In the genomic region with DNA sequence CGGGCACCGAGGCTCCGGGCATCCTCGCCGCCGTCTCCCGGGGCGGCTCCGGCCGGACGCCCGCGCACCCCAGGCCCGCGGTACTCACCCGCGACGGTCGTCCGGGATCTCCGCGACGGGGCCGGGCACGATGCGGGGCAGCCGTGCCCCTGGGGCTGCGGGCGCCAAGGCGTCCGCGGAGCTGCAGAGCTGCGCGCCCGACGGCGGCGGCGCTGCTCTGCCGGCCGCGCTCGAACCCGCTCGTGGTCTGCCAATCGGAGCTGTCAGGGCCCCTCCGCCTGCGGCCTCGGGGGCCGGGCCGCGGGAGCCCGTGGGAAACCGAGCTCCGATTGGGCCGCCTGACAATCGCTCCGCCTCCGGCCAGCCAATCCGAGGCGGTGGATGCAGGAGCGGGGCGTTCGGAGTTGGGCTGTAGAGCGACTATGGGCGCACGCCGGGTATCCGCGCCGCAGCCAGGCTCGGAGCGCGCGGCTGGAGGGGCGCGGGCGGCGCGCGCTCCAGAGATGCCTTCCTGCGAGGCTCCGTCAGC, we compare ENCODE assay signal across 8 cellular contexts.
DNase-seq lines count a peak whose midpoint lies in the region; ATAC-seq, FAIRE-seq and TF ChIP-seq lines count a peak whose summit lies in the region.

No MANE protein-coding gene starts in this region.

- H3K4me2 ChIP-seq in HepG2 (ENCODE audit: low read depth, low read length), result no peak overlapping the region

- WGBS in liver, result 52% methylated on average over 83 of the region's 83 CpGs
- WGBS in HepG2 (ENCODE audit: low lambda C conversion rate), result 96% methylated on average over 36 of the region's 83 CpGs
- WGBS in right lobe of liver (ENCODE audit: insufficient coverage, low coverage, low lambda C conversion rate, missing lambda C conversion rate), result 20% methylated on average over 2 of the region's 83 CpGs

- ATAC-seq in HepG2 (no peak), HG03064 (IDR thresholded peaks at IDR 0.05; ENCODE audit: low read depth, unreplicated experiment) (peak; percentile 84), right lobe of liver (peak; percentile 80 to 90 (median 87))

- peaks cover 2 to 17% (median 6%) of the 10 kb centered on the region in 4 donors for H3K4me1 ChIP-seq in liver (ENCODE audit: control insufficient read depth in 4 of 4, insufficient read depth in 4 of 4, low read length in 3 of 4)
- no peaks in the 10 kb centered on the region for H3K4me1 ChIP-seq in HepG2 (ENCODE audit: insufficient read depth, low read length)
- H3K4me1 ChIP-seq in right lobe of liver, result no peaks in the 10 kb centered on the region

- TF ChIP-seq POLR2A in HepG2 (IDR thresholded peaks at IDR 0.05; ENCODE audit: insufficient read depth in 1 of 2, low read depth in 2 of 2, low read length in 2 of 2) (no peak), right lobe of liver (IDR thresholded peaks at IDR 0.05) (no peak)

- DNase-seq in HepG2 (ENCODE audit: low spot score) (no peak), NCI-H2171 treated with DMSO at 0.1 percent for 48 hours (lab: John Stamatoyannopoulos, UW) (peak; percentile 95), dedifferentiated amniotic fluid mesenchymal stem cell (ENCODE audit: extremely low spot score) (peak; percentile 83), right lobe of liver (peak; percentile 73 to 85 (median 79))
- peak; percentile 86 for DNase-seq in activated CD4-positive, alpha-beta T cell treated with anti-CD3 and anti-CD28 coated beads, Interleukin-2, amount 50 U/mL, for 1 hour
- DNase-seq in stimulated activated CD4-positive, alpha-beta T cell treated with anti-CD3 and anti-CD28 coated beads, Interleukin-4, amount 100 ng/mL, for 24 hours, result peak; percentile 92

- H3K4me3 ChIP-seq in liver (ENCODE audit: low read depth in 1 of 3, low read length in 3 of 3) (peak overlapping the region; percentile 42 to 68 (median 50)), HepG2 (replicated peaks in 1 of 3; ENCODE audit: insufficient read depth in 1 of 3, low read depth in 2 of 3, low read length in 3 of 3) (no peak overlapping the region), right lobe of liver (peak overlapping the region; percentile 51 to 58 (median 53))

- no TSS peak for BruUV-seq in HepG2 (replicated peaks; lab: Mats Ljungman, UMichigan)

- H3K9me3 ChIP-seq in liver (ENCODE audit: control insufficient read depth in 4 of 4, low read length in 3 of 4) (no peaks in the 10 kb centered on the region), HepG2 (ENCODE audit: low read length) (no peaks in the 10 kb centered on the region), right lobe of liver (no peaks in the 10 kb centered on the region)

- POLR2A ChIA-PET in HepG2 (lab: Yijun Ruan, JAX), result no interaction called here

- no peak for TF ChIP-seq CTCF in liver (IDR thresholded peaks at IDR 0.05; ENCODE audit: low read depth, low read length, missing input control)
- no peak for TF ChIP-seq CTCF in HepG2 (CRISPR knock-in tag; IDR thresholded peaks at IDR 0.05)
- TF ChIP-seq CTCF in right lobe of liver (IDR thresholded peaks at IDR 0.05), result peak in 2 of 4 donors; percentile 9 to 24

- H3K27me3 ChIP-seq in liver (ENCODE audit: control insufficient read depth in 4 of 4, insufficient read depth in 4 of 4, low read length in 3 of 4) (no peaks in the 10 kb centered on the region), HepG2 (ENCODE audit: control insufficient read depth in 1 of 2, insufficient read depth in 2 of 2, low read length in 2 of 2) (peaks cover 4 to 21% of the 10 kb centered on the region in 2 experiments), right lobe of liver (no peaks in the 10 kb centered on the region)

- TF ChIP-seq RAD21 in liver (IDR thresholded peaks at IDR 0.05) (no peak), HepG2 (CRISPR knock-in tag; IDR thresholded peaks at IDR 0.05) (no peak)

- TF ChIP-seq EP300 in HepG2 (IDR thresholded peaks at IDR 0.05; ENCODE audit: low read depth in 2 of 2, low read length in 2 of 2) (no peak), HepG2 (CRISPR knock-in tag; IDR thresholded peaks at IDR 0.05; ENCODE audit: borderline replicate concordance) (no peak)

- intact Hi-C loops in HepG2 (cut with micrococcal nuclease; ENCODE audit: unreplicated experiment) (no loop called here), right lobe of liver (cut with DNase I) (no loop called here)

- H3K27ac ChIP-seq in liver (ENCODE audit: low read depth in 1 of 2, low read length in 2 of 2), result no peak overlapping the region
- no peak overlapping the region for H3K27ac ChIP-seq in HepG2 (ENCODE audit: extremely low read length, insufficient read depth, low read length)
- no peak overlapping the region for H3K27ac ChIP-seq in right lobe of liver

- no peaks in the 10 kb centered on the region for H4K20me1 ChIP-seq in HepG2 (ENCODE audit: insufficient read depth, low read length)

- H2AFZ ChIP-seq in HepG2 (ENCODE audit: low read length), result no peak overlapping the region

- FAIRE-seq in HepG2 (lab: Jason Lieb, UNC), result no peak

- in situ Hi-C loops in HepG2 (cut with HindIII; ENCODE audit: extremely low pct_ligation_motif_present, low pct_unique_long_range_greater_than_20kb), result no loop called here

- H3K9ac ChIP-seq in liver (ENCODE audit: low read depth in 1 of 2, low read length in 2 of 2), result no peak overlapping the region
- H3K9ac ChIP-seq in HepG2 (ENCODE audit: insufficient read depth, low read depth, low read length), result no peak overlapping the region

- CTCF ChIA-PET in HepG2 (lab: Yijun Ruan, JAX; ENCODE audit: low intra/inter-chr PET ratio, low total read pairs), result no interaction called here

- no peaks in the 10 kb centered on the region for H3K79me2 ChIP-seq in HepG2 (ENCODE audit: insufficient read depth, low read length)

- H3K36me3 ChIP-seq in liver (ENCODE audit: control insufficient read depth in 4 of 4, insufficient read depth in 3 of 4, low read depth in 1 of 4, low read length in 3 of 4) (peaks cover 2 to 6% (median 3%) of the 10 kb centered on the region in 4 donors), HepG2 (replicated peaks in 1 of 2; ENCODE audit: control insufficient read depth in 1 of 2, insufficient read depth in 2 of 2, low read length in 2 of 2) (no peaks in the 10 kb centered on the region), right lobe of liver (no peaks in the 10 kb centered on the region)

TF ChIP-seq in liver, 16 proteins besides CTCF, POLR2A, EP300 and RAD21 (continues in another document):
- no peak for TF ChIP-seq FOXA2 (IDR thresholded peaks at IDR 0.05)
- TF ChIP-seq HNF4A (conservative IDR thresholded peaks at IDR 0.05), result no peak
- TF ChIP-seq NR2F2 (IDR thresholded peaks at IDR 0.05), result no peak
- TF ChIP-seq GABPA (IDR thresholded peaks at IDR 0.05 in 1 of 2, conservative IDR thresholded peaks at IDR 0.05 in 1 of 2), result no peak
- no peak for TF ChIP-seq YY1 (IDR thresholded peaks at IDR 0.05)
- TF ChIP-seq FOXA1 (IDR thresholded peaks at IDR 0.05), result no peak

TF ChIP-seq in HepG2, 621 proteins besides CTCF, POLR2A, EP300 and RAD21:
- TF ChIP-seq ZSCAN25 (CRISPR knock-in tag; IDR thresholded peaks at IDR 0.05), result no peak
- no peak for TF ChIP-seq NR1H2 (CRISPR knock-in tag; IDR thresholded peaks at IDR 0.05; ENCODE audit: borderline replicate concordance, low read depth)
- TF ChIP-seq JUNB (CRISPR knock-in tag; IDR thresholded peaks at IDR 0.05; ENCODE audit: borderline replicate concordance), result no peak
- TF ChIP-seq, protein P1, sequence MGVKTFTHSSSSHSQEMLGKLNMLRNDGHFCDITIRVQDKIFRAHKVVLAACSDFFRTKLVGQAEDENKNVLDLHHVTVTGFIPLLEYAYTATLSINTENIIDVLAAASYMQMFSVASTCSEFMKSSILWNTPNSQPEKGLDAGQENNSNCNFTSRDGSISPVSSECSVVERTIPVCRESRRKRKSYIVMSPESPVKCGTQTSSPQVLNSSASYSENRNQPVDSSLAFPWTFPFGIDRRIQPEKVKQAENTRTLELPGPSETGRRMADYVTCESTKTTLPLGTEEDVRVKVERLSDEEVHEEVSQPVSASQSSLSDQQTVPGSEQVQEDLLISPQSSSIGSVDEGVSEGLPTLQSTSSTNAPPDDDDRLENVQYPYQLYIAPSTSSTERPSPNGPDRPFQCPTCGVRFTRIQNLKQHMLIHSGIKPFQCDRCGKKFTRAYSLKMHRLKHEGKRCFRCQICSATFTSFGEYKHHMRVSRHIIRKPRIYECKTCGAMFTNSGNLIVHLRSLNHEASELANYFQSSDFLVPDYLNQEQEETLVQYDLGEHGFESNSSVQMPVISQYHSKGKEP (CRISPR knock-in tag; IDR thresholded peaks at IDR 0.05), result no peak
- TF ChIP-seq ZFYVE20 (CRISPR knock-in tag; IDR thresholded peaks at IDR 0.05; ENCODE audit: borderline replicate concordance, low read depth), result no peak

Comparison
In these comparisons a context has a peak if more than half of its experiments do, and no peak if none do; other contexts are left out.
1. H3K4me3 ChIP-seq: peak in liver (3 of 3) and right lobe of liver (3 of 3); none in HepG2 (0 of 3).